ENCODE assay signal across 9 cellular contexts in the genomic region with DNA sequence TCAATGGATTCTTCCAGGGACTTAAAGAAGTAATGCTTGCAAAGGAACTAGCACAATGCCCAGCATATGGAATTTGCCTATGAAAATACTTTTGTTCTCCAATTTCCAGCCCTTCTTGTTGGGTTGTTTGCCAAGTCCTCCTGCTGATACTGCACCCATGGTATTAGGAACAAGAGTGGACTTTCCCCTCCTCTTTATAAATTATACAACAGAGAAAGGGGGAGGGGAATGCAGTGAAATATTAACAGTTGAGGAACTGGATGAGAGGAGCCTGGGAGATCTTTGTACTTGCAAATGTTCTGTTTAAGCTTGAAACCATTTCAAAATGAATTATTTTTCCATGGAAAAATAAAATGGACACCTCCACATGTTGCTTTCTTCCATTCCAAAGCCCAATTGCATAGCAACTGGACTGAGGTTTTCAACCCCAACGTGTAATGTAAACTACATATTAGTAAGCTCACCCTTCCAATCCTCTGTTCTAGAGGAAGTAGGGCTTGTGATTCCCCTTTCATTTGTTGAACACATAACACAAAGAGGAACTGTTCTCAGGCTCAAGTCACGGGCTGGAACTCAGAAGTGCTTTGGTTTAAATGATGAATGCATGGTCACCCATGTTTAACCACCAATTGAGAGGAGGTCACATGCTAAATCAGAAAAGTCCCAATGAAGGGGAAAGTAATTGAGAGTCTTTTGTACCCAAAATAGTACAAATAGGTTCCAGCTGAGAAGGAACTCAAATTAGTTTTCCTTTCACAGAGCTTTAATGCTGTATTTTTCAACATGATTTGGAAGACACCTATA.
A peak's percentile ranks its signal among the peaks of the same experiment; 100 is the strongest.
DNase-seq lines count a peak whose midpoint lies in the region; ATAC-seq and TF ChIP-seq lines count a peak whose summit lies in the region.
"Had no signal": no experiment of that assay in that cellular context is flagged by ENCODE, and none has a peak within 500 bp of the region (broad histone marks: within the 10 kb centered on the region; RNA-seq: fewer than 3 reads in every experiment).

No MANE protein-coding gene starts in this region.

- peaks cover 0 to 2% (median 0%) of the 10 kb centered on the region in 4 donors for H3K4me1 Mint-ChIP-seq in CD4-positive, CD25-positive, alpha-beta regulatory T cell
- H3K4me1 Mint-ChIP-seq in effector memory CD8-positive, alpha-beta T cell (ENCODE audit: low read depth in 2 of 2), result no peaks in the 10 kb centered on the region

- no peaks in the 10 kb centered on the region for H3K36me3 Mint-ChIP-seq in CD4-positive, CD25-positive, alpha-beta regulatory T cell
- no peaks in the 10 kb centered on the region for H3K36me3 Mint-ChIP-seq in effector memory CD8-positive, alpha-beta T cell (ENCODE audit: insufficient read depth)

- no peaks in the 10 kb centered on the region for H3K4me1 ChIP-seq in CD4-positive, CD25-positive, alpha-beta regulatory T cell (ENCODE audit: control insufficient read depth, insufficient read depth, low read length, poor library complexity, severe bottlenecking)
- H3K4me1 ChIP-seq in ovary (ENCODE audit: insufficient read depth), result no peaks in the 10 kb centered on the region

- no peak overlapping the region for H3K27ac Mint-ChIP-seq in CD4-positive, CD25-positive, alpha-beta regulatory T cell
- no peak overlapping the region for H3K27ac Mint-ChIP-seq in effector memory CD8-positive, alpha-beta T cell

- TF ChIP-seq CTCF in ovary (IDR thresholded peaks at IDR 0.05), result no peak

- H3K27ac ChIP-seq in CD4-positive, CD25-positive, alpha-beta regulatory T cell (ENCODE audit: insufficient read depth, low read length, poor library complexity, severe bottlenecking), result no peak overlapping the region
- no peak overlapping the region for H3K27ac ChIP-seq in ovary

- no peak for TF ChIP-seq EP300 in ovary (IDR thresholded peaks at IDR 0.05)

- H3K27me3 Mint-ChIP-seq in CD4-positive, CD25-positive, alpha-beta regulatory T cell, result peaks cover 6% of the 10 kb centered on the region
- peaks cover 5 to 8% of the 10 kb centered on the region in 2 donors for H3K27me3 Mint-ChIP-seq in effector memory CD8-positive, alpha-beta T cell

- H3K9me3 ChIP-seq in CD4-positive, CD25-positive, alpha-beta regulatory T cell (ENCODE audit: control insufficient read depth in 2 of 2, low read length in 2 of 2), result no peaks in the 10 kb centered on the region
- H3K9me3 ChIP-seq in ovary, result no peaks in the 10 kb centered on the region

- no peak for DNase-seq in CD4-positive, CD25-positive, alpha-beta regulatory T cell
- no peak for DNase-seq in effector memory CD8-positive, alpha-beta T cell
- DNase-seq in stimulated activated CD4-positive, alpha-beta T cell treated with anti-CD3 and anti-CD28 coated beads, Interleukin-4, amount 100 ng/mL, for 4 hours, result no peak
- DNase-seq in posterior vena cava (ENCODE audit: low spot score) (no peak), ovary (no peak), DMS 273 (lab: John Stamatoyannopoulos, UW; ENCODE audit: unreplicated experiment) (no peak)
- DNase-seq: Right ventricle myocardium superior had no signal

- H3K4me3 ChIP-seq in CD4-positive, CD25-positive, alpha-beta regulatory T cell (ENCODE audit: low read depth, low read length), result no peak overlapping the region
- H3K4me3 ChIP-seq in ovary, result no peak overlapping the region

- intact Hi-C loops in posterior vena cava (cut with DNase I), result no loop called here
- intact Hi-C loops in ovary (cut with DNase I), result no loop called here

- no peaks in the 10 kb centered on the region for H3K27me3 ChIP-seq in CD4-positive, CD25-positive, alpha-beta regulatory T cell (ENCODE audit: control insufficient read depth, insufficient read depth, low read length)
- H3K27me3 ChIP-seq in ovary, result no peaks in the 10 kb centered on the region

- peak; percentile 28 to 47 for ATAC-seq in CD4-positive, CD25-positive, alpha-beta regulatory T cell (ENCODE audit: low read depth in 2 of 2)
- peak; percentile 92 for ATAC-seq in GM19467 (IDR thresholded peaks at IDR 0.05; ENCODE audit: unreplicated experiment)
- peak; percentile 84 for ATAC-seq in HG03432 (IDR thresholded peaks at IDR 0.05; ENCODE audit: unreplicated experiment)
- peak; percentile 49 for ATAC-seq in effector memory CD8-positive, alpha-beta T cell (replicated peaks)

- H3K4me3 Mint-ChIP-seq in CD4-positive, CD25-positive, alpha-beta regulatory T cell, result no peak overlapping the region
- no peak overlapping the region for H3K4me3 Mint-ChIP-seq in effector memory CD8-positive, alpha-beta T cell

- WGBS in ovary, 3 donors, result 86 to 93% (median 89%) methylated on average over 2 of the region's 2 CpGs

- H3K36me3 ChIP-seq in CD4-positive, CD25-positive, alpha-beta regulatory T cell (ENCODE audit: control insufficient read depth, insufficient read depth, low read length), result no peaks in the 10 kb centered on the region
- H3K36me3 ChIP-seq in ovary, result no peaks in the 10 kb centered on the region

- H3K9me3 Mint-ChIP-seq in CD4-positive, CD25-positive, alpha-beta regulatory T cell, result peaks cover 0 to 4% (median 0%) of the 10 kb centered on the region in 7 donors
- peaks cover 0 to 2% of the 10 kb centered on the region in 2 donors for H3K9me3 Mint-ChIP-seq in effector memory CD8-positive, alpha-beta T cell

- no peak for TF ChIP-seq POLR2A in ovary (IDR thresholded peaks at IDR 0.05)

Comparison
In these comparisons a context has a peak if more than half of its experiments do, and no peak if none do; other contexts are left out.
1. ATAC-seq: peak in every context shown above with its lines; median percentile 92 in GM19467; 84 in HG03432; 49 in effector memory CD8-positive, alpha-beta T cell; 38 in CD4-positive, CD25-positive, alpha-beta regulatory T cell.